Comparison of ENCODE assay signal across 9 cellular contexts in genomic region chr5:757931-758697, GRCh38. TPM values are rescaled to one million over a fixed set of nuclear protein-coding genes. Genes with fewer than 3 reads are reported as not detected.
DNase-seq lines count a peak whose midpoint lies in the region; ATAC-seq and TF ChIP-seq lines count a peak whose summit lies in the region.
"Had no signal": no experiment of that assay in that cellular context is flagged by ENCODE, and none has a peak within 500 bp of the region (broad histone marks: within the 10 kb centered on the region; RNA-seq: fewer than 3 reads in every experiment).

No MANE protein-coding gene starts in this region.

- CTCF ChIA-PET in A673 (lab: Charles Lee), result no interaction called here

- no peaks in the 10 kb centered on the region for H3K36me3 ChIP-seq in A673 (ENCODE audit: insufficient read depth, low read length, poor library complexity, severe bottlenecking)

- H3K4me3 Mint-ChIP-seq in stimulated activated naive CD8-positive, alpha-beta T cell treated with anti-CD3 and anti-CD28 coated beads, Interleukin-15, amount 100 ng/mL, for 72 hours, result no peak overlapping the region
- H3K4me3 Mint-ChIP-seq: IgD-negative memory B cell had no signal

- H3K9me3 ChIP-seq in A673 (ENCODE audit: low read depth, low read length, poor library complexity, severe bottlenecking), result no peaks in the 10 kb centered on the region

- intact Hi-C loops in left colon (cut with DNase I, micrococcal nuclease) (no loop called here), A673 (cut with micrococcal nuclease; ENCODE audit: unreplicated experiment) (no loop called here)

- peaks cover 4 to 8% of the 10 kb centered on the region in 2 donors for H3K9me3 Mint-ChIP-seq in stimulated activated naive CD8-positive, alpha-beta T cell treated with anti-CD3 and anti-CD28 coated beads, Interleukin-15, amount 100 ng/mL, for 72 hours
- H3K9me3 Mint-ChIP-seq: IgD-negative memory B cell had no signal

- POLR2A ChIA-PET in A673 (lab: Charles Lee; ENCODE audit: low non-redundant PET), result no interaction called here

- H3K27ac Mint-ChIP-seq in stimulated activated naive CD8-positive, alpha-beta T cell treated with anti-CD3 and anti-CD28 coated beads, Interleukin-15, amount 100 ng/mL, for 72 hours, result no peak overlapping the region

- peak; percentile 15 for DNase-seq in activated CD4-positive, alpha-beta T cell treated with anti-CD3 and anti-CD28 coated beads for 1 hour
- no peak for DNase-seq in activated CD4-positive, alpha-beta T cell treated with anti-CD3 and anti-CD28 coated beads, Interleukin-2, amount 50 U/mL, for 4 hours
- peak; percentile 24 to 31 for DNase-seq in activated T-cell treated with anti-CD3 and anti-CD28 coated beads, Interleukin-2, amount 50 U/mL, for 48 hours
- peak; percentile 58 to 87 for DNase-seq in left colon
- DNase-seq in stimulated activated naive CD8-positive, alpha-beta T cell treated with anti-CD3 and anti-CD28 coated beads, Interleukin-15, amount 100 ng/mL, for 72 hours, result no peak
- DNase-seq in NOMO-1 (lab: John Stamatoyannopoulos, UW; ENCODE audit: unreplicated experiment in 2 of 2), result no peak
- no peak for DNase-seq in A673 (ENCODE audit: low spot score)

- no peaks in the 10 kb centered on the region for H3K4me1 ChIP-seq in A673 (ENCODE audit: insufficient read depth, low read length, poor library complexity, severe bottlenecking)

- H3K4me1 Mint-ChIP-seq in stimulated activated naive CD8-positive, alpha-beta T cell treated with anti-CD3 and anti-CD28 coated beads, Interleukin-15, amount 100 ng/mL, for 72 hours, result peaks cover 33% of the 10 kb centered on the region

- H3K27me3 Mint-ChIP-seq in stimulated activated naive CD8-positive, alpha-beta T cell treated with anti-CD3 and anti-CD28 coated beads, Interleukin-15, amount 100 ng/mL, for 72 hours, result peaks cover 9% of the 10 kb centered on the region

- no TSS peak for BruUV-seq in A673 (replicated peaks; lab: Mats Ljungman, UMichigan)

- TF ChIP-seq CTCF in A673 (conservative IDR thresholded peaks at IDR 0.05; ENCODE audit: low read depth, low read length), result no peak

- H3K4me3 ChIP-seq in A673 (ENCODE audit: low read depth, low read length, poor library complexity, severe bottlenecking), result no peak overlapping the region

- no peaks in the 10 kb centered on the region for H3K27me3 ChIP-seq in A673 (replicated peaks; ENCODE audit: insufficient read depth, low read depth, low read length, poor library complexity)

- ATAC-seq in left colon, result peak; percentile 62
- ATAC-seq in stimulated activated naive CD8-positive, alpha-beta T cell treated with anti-CD3 and anti-CD28 coated beads, Interleukin-15, amount 100 ng/mL, for 72 hours, result peak; percentile 35
- ATAC-seq in GM19397 (IDR thresholded peaks at IDR 0.05; ENCODE audit: unreplicated experiment), result no peak

- no peak overlapping the region for H3K27ac ChIP-seq in A673 (ENCODE audit: low read depth, low read length, poor library complexity, severe bottlenecking)

RNA-seq across cellular contexts. Expression of gene ZDHHC11B, which starts 26.4 kb away (rescaled TPM):
- 10 to 100 TPM in 1 of 2 donors, 1 to 10 TPM in 1; 1.5 to 15.9 TPM for total RNA-seq in left colon
- 1.3 and 1.6 TPM in 2 replicates for total RNA-seq in A673 (2021)

Comparison
In these comparisons a context has a peak if more than half of its experiments do, and no peak if none do; other contexts are left out.
1. DNase-seq: peak in activated CD4-positive, alpha-beta T cell treated with anti-CD3 and anti-CD28 coated beads for 1 hour (single experiment), activated T-cell treated with anti-CD3 and anti-CD28 coated beads, Interleukin-2, amount 50 U/mL, for 48 hours (2 of 2) and left colon (2 of 2); none in activated CD4-positive, alpha-beta T cell treated with anti-CD3 and anti-CD28 coated beads, Interleukin-2, amount 50 U/mL, for 4 hours (0 of 2), stimulated activated naive CD8-positive, alpha-beta T cell treated with anti-CD3 and anti-CD28 coated beads, Interleukin-15, amount 100 ng/mL, for 72 hours (0 of 2), NOMO-1 (0 of 2) and A673 (single experiment).